ENCODE assay signal across 12 cellular contexts in the genomic region with DNA sequence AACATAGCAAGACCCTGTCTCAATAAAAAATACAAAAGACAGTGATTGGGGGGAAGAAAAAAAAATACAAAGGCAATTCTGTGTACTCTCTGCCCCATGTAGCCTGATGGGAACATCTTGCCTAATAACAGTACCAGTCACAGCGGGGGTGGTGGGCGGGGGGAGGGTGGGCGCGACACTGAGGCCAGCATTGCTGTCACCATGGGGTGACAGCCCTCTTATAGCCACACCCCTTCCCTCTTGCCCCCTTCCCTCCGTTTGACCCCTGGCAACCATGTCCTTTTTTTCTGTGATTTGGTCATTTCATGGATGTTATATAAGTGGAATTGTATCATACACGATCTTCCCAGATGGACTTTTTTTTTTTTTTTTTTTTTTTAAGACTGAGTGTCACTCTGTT.
A peak's percentile ranks its signal among the peaks of the same experiment; 100 is the strongest.
DNase-seq lines count a peak whose midpoint lies in the region; ATAC-seq and TF ChIP-seq lines count a peak whose summit lies in the region.
"Had no signal": no experiment of that assay in that cellular context is flagged by ENCODE, and none has a peak within 500 bp of the region (broad histone marks: within the 10 kb centered on the region; RNA-seq: fewer than 3 reads in every experiment).

No MANE protein-coding gene starts in this region.

- intact Hi-C loops in dorsolateral prefrontal cortex (cut with DNase I), result loop anchor here (2.0 to 10.0 kb wide), 4 partner anchors 212 to 301 kb away; no protein-coding TSS in a partner anchor
- intact Hi-C loops in aorta (cut with DNase I), result loop anchor here (2.0 to 10.0 kb wide), 4 partner anchors 211 to 251 kb away; no protein-coding TSS in a partner anchor

- CTCF ChIA-PET in HEK293 (lab: Yijun Ruan, JAX), result interaction anchor here (0.7 to 4.0 kb wide), 25 partner anchors 10 to 475 kb away, joined by 3 to 157 read pairs (median 6); no protein-coding TSS in a partner anchor

- H3K4me1 ChIP-seq in HEK293 (ENCODE audit: control insufficient read depth, insufficient read depth, low read length), result no peaks in the 10 kb centered on the region
- H3K4me1 ChIP-seq in osteoblast (ENCODE audit: insufficient read depth, low read length), result no peaks in the 10 kb centered on the region
- H3K4me1 ChIP-seq in aorta (ENCODE audit: control insufficient read depth in 1 of 2, insufficient read depth in 2 of 2, low read length in 2 of 2), result no peaks in the 10 kb centered on the region
- H3K4me1 ChIP-seq: HAP-1 had no signal

- ATAC-seq in aorta (ENCODE audit: low FRiP score), result no peak

- H3K4me3 ChIP-seq in HEK293 (ENCODE audit: low read depth, low read length) (no peak overlapping the region), dorsolateral prefrontal cortex (no peak overlapping the region), osteoblast (ENCODE audit: insufficient read depth, low read length) (no peak overlapping the region), aorta (ENCODE audit: low read length in 2 of 2) (no peak overlapping the region)
- H3K4me3 ChIP-seq: HAP-1, MG63, SK-N-MC had no signal

- DNase-seq in dorsolateral prefrontal cortex (peak in 1 of 10 donors; percentile 38), osteoblast (ENCODE audit: insufficient read length, low spot score, missing footprints) (peak; percentile 58), aorta (peak; percentile 3 to 24), NCI-H2081 treated with DMSO at 0.1 percent for 48 hours (lab: John Stamatoyannopoulos, UW) (no peak), NCI-H1417 (lab: John Stamatoyannopoulos, UW) (no peak), NCI-H2107 (lab: John Stamatoyannopoulos, UW) (no peak)
- DNase-seq: MG63 had no signal

- H3K79me2 ChIP-seq in osteoblast (ENCODE audit: insufficient read depth, low read length), result no peaks in the 10 kb centered on the region

- no peak overlapping the region for H3K4me2 ChIP-seq in osteoblast (ENCODE audit: insufficient read depth, low read length)

- H3K27me3 ChIP-seq in dorsolateral prefrontal cortex (no peaks in the 10 kb centered on the region), osteoblast (ENCODE audit: insufficient read depth, low read length) (peaks cover 4% of the 10 kb centered on the region), aorta (ENCODE audit: control insufficient read depth in 1 of 2, insufficient read depth in 2 of 2, low read length in 1 of 2) (no peaks in the 10 kb centered on the region)
- H3K27me3 ChIP-seq: MG63 had no signal

- H3K27ac ChIP-seq in HEK293 (ENCODE audit: extremely low read depth, low read depth, low read length) (no peak overlapping the region), dorsolateral prefrontal cortex (peak overlapping the region in 52 of 59 donors; percentile 18 to 94 (median 77)), osteoblast (ENCODE audit: low read depth, low read length) (no peak overlapping the region), aorta (ENCODE audit: low read depth in 1 of 2, low read length in 2 of 2) (no peak overlapping the region)
- H3K27ac ChIP-seq: C4-2B, RWPE1, SK-N-MC had no signal

- H3K36me3 ChIP-seq in HEK293 (ENCODE audit: control insufficient read depth in 2 of 2, insufficient read depth in 1 of 2, low read length in 2 of 2), result no peaks in the 10 kb centered on the region
- H3K36me3 ChIP-seq in osteoblast (ENCODE audit: insufficient read depth, low read length), result no peaks in the 10 kb centered on the region
- no peaks in the 10 kb centered on the region for H3K36me3 ChIP-seq in aorta (ENCODE audit: control insufficient read depth in 1 of 2, insufficient read depth in 2 of 2, low read length in 1 of 2)
- H3K36me3 ChIP-seq: HAP-1, MG63 had no signal

- no peak for TF ChIP-seq CTCF in HEK293 (tag by site-specific recombination; IDR thresholded peaks at IDR 0.05)
- no peak for TF ChIP-seq CTCF in dorsolateral prefrontal cortex (IDR thresholded peaks at IDR 0.05 in 54 of 56, conservative IDR thresholded peaks at IDR 0.05 in 2 of 56; ENCODE audit: low read depth in 1 of 56, partially characterized antibody in 56 of 56)
- TF ChIP-seq CTCF in osteoblast (IDR thresholded peaks at IDR 0.05; ENCODE audit: extremely low read depth, low read depth, low read length), result no peak

- H3K9me3 ChIP-seq in HEK293 (ENCODE audit: control insufficient read depth, insufficient read depth, low read depth, low read length), result no peaks in the 10 kb centered on the region
- no peaks in the 10 kb centered on the region for H3K9me3 ChIP-seq in osteoblast (ENCODE audit: low read depth, low read length)
- H3K9me3 ChIP-seq in aorta (ENCODE audit: control insufficient read depth, low read length), result no peaks in the 10 kb centered on the region
- H3K9me3 ChIP-seq: HAP-1, MG63 had no signal

- WGBS in aorta, 2 donors, result 64 to 65% methylated on average over 6 of the region's 6 CpGs

- POLR2A ChIA-PET in HEK293 (lab: Yijun Ruan, JAX), result no interaction called here

- no peaks in the 10 kb centered on the region for H4K20me1 ChIP-seq in osteoblast (ENCODE audit: insufficient read depth, low read length)

- H2AFZ ChIP-seq in osteoblast (ENCODE audit: low read length), result no peak overlapping the region

TF ChIP-seq in HEK293, 187 proteins besides CTCF, POLR2A, EP300 and RAD21:
- no peak for TF ChIP-seq ZNF501 (tag by site-specific recombination; IDR thresholded peaks at IDR 0.05)
- TF ChIP-seq, protein P1, sequence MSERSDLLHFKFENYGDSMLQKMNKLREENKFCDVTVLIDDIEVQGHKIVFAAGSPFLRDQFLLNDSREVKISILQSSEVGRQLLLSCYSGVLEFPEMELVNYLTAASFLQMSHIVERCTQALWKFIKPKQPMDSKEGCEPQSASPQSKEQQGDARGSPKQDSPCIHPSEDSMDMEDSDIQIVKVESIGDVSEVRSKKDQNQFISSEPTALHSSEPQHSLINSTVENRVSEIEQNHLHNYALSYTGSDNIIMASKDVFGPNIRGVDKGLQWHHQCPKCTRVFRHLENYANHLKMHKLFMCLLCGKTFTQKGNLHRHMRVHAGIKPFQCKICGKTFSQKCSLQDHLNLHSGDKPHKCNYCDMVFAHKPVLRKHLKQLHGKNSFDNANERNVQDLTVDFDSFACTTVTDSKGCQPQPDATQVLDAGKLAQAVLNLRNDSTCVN (tag by site-specific recombination; optimal IDR thresholded peaks at IDR 0.05), result no peak
- TF ChIP-seq, protein P2, sequence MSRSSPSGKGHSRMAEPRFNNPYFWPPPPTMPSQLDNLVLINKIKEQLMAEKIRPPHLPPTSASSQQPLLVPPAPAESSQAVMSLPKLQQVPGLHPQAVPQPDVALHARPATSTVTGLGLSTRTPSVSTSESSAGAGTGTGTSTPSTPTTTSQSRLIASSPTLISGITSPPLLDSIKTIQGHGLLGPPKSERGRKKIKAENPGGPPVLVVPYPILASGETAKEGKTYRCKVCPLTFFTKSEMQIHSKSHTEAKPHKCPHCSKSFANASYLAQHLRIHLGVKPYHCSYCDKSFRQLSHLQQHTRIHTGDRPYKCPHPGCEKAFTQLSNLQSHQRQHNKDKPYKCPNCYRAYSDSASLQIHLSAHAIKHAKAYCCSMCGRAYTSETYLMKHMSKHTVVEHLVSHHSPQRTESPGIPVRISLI (tag by site-specific recombination; IDR thresholded peaks at IDR 0.05), result 0 out of 2 replicates have a peak, but pooled peaks have one; percentile 40
- TF ChIP-seq, protein P3, sequence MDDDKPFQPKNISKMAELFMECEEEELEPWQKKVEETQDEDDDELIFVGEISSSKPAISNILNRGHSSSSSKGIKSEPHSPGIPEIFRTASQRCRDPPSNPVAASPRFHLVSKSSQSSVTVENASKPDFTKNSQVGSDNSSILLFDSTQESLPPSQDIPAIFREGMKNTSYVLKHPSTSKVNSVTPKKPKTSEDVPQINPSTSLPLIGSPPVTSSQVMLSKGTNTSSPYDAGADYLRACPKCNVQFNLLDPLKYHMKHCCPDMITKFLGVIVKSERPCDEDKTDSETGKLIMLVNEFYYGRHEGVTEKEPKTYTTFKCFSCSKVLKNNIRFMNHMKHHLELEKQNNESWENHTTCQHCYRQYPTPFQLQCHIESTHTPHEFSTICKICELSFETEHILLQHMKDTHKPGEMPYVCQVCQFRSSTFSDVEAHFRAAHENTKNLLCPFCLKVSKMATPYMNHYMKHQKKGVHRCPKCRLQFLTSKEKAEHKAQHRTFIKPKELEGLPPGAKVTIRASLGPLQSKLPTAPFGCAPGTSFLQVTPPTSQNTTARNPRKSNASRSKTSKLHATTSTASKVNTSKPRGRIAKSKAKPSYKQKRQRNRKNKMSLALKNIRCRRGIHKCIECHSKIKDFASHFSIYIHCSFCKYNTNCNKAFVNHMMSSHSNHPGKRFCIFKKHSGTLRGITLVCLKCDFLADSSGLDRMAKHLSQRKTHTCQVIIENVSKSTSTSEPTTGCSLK (tag by site-specific recombination; IDR thresholded peaks at IDR 0.05), result no peak
- TF ChIP-seq, protein P4, sequence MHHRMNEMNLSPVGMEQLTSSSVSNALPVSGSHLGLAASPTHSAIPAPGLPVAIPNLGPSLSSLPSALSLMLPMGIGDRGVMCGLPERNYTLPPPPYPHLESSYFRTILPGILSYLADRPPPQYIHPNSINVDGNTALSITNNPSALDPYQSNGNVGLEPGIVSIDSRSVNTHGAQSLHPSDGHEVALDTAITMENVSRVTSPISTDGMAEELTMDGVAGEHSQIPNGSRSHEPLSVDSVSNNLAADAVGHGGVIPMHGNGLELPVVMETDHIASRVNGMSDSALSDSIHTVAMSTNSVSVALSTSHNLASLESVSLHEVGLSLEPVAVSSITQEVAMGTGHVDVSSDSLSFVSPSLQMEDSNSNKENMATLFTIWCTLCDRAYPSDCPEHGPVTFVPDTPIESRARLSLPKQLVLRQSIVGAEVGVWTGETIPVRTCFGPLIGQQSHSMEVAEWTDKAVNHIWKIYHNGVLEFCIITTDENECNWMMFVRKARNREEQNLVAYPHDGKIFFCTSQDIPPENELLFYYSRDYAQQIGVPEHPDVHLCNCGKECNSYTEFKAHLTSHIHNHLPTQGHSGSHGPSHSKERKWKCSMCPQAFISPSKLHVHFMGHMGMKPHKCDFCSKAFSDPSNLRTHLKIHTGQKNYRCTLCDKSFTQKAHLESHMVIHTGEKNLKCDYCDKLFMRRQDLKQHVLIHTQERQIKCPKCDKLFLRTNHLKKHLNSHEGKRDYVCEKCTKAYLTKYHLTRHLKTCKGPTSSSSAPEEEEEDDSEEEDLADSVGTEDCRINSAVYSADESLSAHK (tag by site-specific recombination; IDR thresholded peaks at IDR 0.05), result no peak
- no peak for TF ChIP-seq SP2 (tag by site-specific recombination; IDR thresholded peaks at IDR 0.05)
- TF ChIP-seq ZNF624 (tag by site-specific recombination; IDR thresholded peaks at IDR 0.05), result no peak

Comparison
In these comparisons a context has a peak if more than half of its experiments do, and no peak if none do; other contexts are left out.
1. H3K27ac ChIP-seq: peak in dorsolateral prefrontal cortex (52 of 59); none in HEK293 (single experiment), osteoblast (single experiment) and aorta (0 of 2).
2. DNase-seq: peak in osteoblast (single experiment) and aorta (2 of 2); none in NCI-H2081 treated with DMSO at 0.1 percent for 48 hours (single experiment), NCI-H1417 (0 of 3) and NCI-H2107 (single experiment).